In the genomic region with DNA sequence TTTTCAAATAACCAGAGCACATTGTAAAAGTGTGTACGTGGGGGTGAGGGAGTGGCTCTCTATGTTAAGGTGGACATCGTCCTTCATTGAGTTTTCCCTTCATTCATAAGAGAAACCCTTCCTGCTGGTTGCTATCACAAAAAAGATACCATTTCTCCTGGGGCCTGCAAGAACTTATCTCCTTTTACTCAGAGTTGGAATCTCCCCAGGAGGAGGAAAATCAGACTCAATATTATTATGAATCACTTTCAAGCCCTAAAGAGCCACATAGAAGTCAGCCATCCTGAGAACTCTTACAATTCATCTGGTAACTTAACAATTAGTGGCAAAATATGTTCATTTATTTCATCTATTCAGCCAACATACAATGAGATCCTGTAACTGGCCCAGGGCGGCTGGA, we compare ENCODE assay signal across 21 cellular contexts. TPM values are rescaled to one million over a fixed set of nuclear protein-coding genes. Genes with fewer than 3 reads are reported as not detected.
"Had no signal": no experiment of that assay in that cellular context is flagged by ENCODE, and none has a peak within 500 bp of the region (broad histone marks: within the 10 kb centered on the region; RNA-seq: fewer than 3 reads in every experiment).

No MANE protein-coding gene starts in this region.

- H3K27ac ChIP-seq: coronary artery, lower lobe of right lung, VCaP had no signal

- H3K27ac Mint-ChIP-seq: activated naive CD4-positive, alpha-beta T cell treated with anti-CD3 and anti-CD28 coated beads, Interleukin-2, amount 50 U/mL, for 24 hours; activated T-cell treated with anti-CD3 and anti-CD28 coated beads, Interleukin-2, amount 50 U/mL, for 72 hours had no signal

- H3K9me3 Mint-ChIP-seq: activated naive CD4-positive, alpha-beta T cell treated with anti-CD3 and anti-CD28 coated beads, Interleukin-2, amount 50 U/mL, for 24 hours; activated T-cell treated with anti-CD3 and anti-CD28 coated beads, Interleukin-2, amount 50 U/mL, for 72 hours; central memory CD8-positive, alpha-beta T cell; nephron had no signal

- H3K36me3 ChIP-seq: lower lobe of right lung had no signal

- DNase-seq: activated CD4-positive, CD25-positive, alpha-beta regulatory T cell treated with anti-CD3 and anti-CD28 coated beads, Interleukin-2, amount 50 U/mL, for 72 hours; activated effector memory CD4-positive, alpha-beta T cell treated with anti-CD3 and anti-CD28 coated beads, Interleukin-2, amount 50 U/mL, for 16 hours; activated T-cell treated with anti-CD3 and anti-CD28 coated beads, Interleukin-2, amount 50 U/mL, for 72 hours; amygdala; foreskin melanocyte; glutamatergic neuron; hippocampal formation; lower lobe of right lung; nucleus accumbens; stimulated activated naive CD4-positive, alpha-beta T cell; T-helper 2 cell had no signal

- H3K4me1 Mint-ChIP-seq: activated naive CD4-positive, alpha-beta T cell treated with anti-CD3 and anti-CD28 coated beads, Interleukin-2, amount 50 U/mL, for 24 hours; central memory CD8-positive, alpha-beta T cell had no signal

- ATAC-seq: activated T-cell treated with anti-CD3 and anti-CD28 coated beads, Interleukin-2, amount 50 U/mL, for 72 hours; esophagus mucosa; lower lobe of right lung; sciatic nerve had no signal

- H3K9me3 ChIP-seq: lower lobe of right lung had no signal

- H3K4me3 ChIP-seq: coronary artery, lower lobe of right lung had no signal

- H3K27me3 Mint-ChIP-seq: activated naive CD4-positive, alpha-beta T cell treated with anti-CD3 and anti-CD28 coated beads, Interleukin-2, amount 50 U/mL, for 24 hours; central memory CD8-positive, alpha-beta T cell had no signal

- H3K4me3 Mint-ChIP-seq: activated naive CD4-positive, alpha-beta T cell treated with anti-CD3 and anti-CD28 coated beads, Interleukin-2, amount 50 U/mL, for 24 hours; activated T-cell treated with anti-CD3 and anti-CD28 coated beads, Interleukin-2, amount 50 U/mL, for 72 hours; central memory CD8-positive, alpha-beta T cell; nephron had no signal

- H3K36me3 Mint-ChIP-seq: activated naive CD4-positive, alpha-beta T cell treated with anti-CD3 and anti-CD28 coated beads, Interleukin-2, amount 50 U/mL, for 24 hours had no signal

- H3K4me1 ChIP-seq: lower lobe of right lung had no signal

RNA-seq across cellular contexts. Expression of a gene that starts 36.2 kb away (rescaled TPM):
- total RNA-seq: activated CD8-positive, alpha-beta memory T cell treated with anti-CD3 and anti-CD28 coated beads for 36 hours; activated T-cell treated with anti-CD3 and anti-CD28 coated beads, Interleukin-2, amount 50 U/mL, for 72 hours; esophagus mucosa; lower lobe of right lung; sciatic nerve; ureter had no signal
- polyA plus RNA-seq: keratinocyte had no signal
